ENCODE assay signal across 22 cellular contexts in genomic region chr15:57849332-57849731, GRCh38.
"Had no signal": no experiment of that assay in that cellular context is flagged by ENCODE, and none has a peak within 500 bp of the region (broad histone marks: within the 10 kb centered on the region; RNA-seq: fewer than 3 reads in every experiment).

No MANE protein-coding gene starts in this region.

- H3K4me1 ChIP-seq: breast epithelium, colonic mucosa, parathyroid adenoma, thyroid gland, upper lobe of right lung had no signal

- H3K36me3 Mint-ChIP-seq: activated naive CD8-positive, alpha-beta T cell; stimulated activated naive B cell treated with anti-CD40 and anti-IgM and Interleukin-4, amounts not matched to agents 10 μg/mL and 1 μg/mL and 100 μg/mL, for 72 hours had no signal

- H3K27me3 ChIP-seq: breast epithelium, colonic mucosa, heart right ventricle, thyroid gland, upper lobe of right lung had no signal

- H3K4me1 Mint-ChIP-seq: activated B cell treated with CpG ODN at 0.5 μM for 24 hours; activated CD4-positive, alpha-beta memory T cell treated with anti-CD3 and anti-CD28 coated beads, Interleukin-2, amount 10 ng/mL, durations not matched to agents 7 days and 5 days; stimulated activated naive B cell treated with anti-CD40 and anti-IgM and Interleukin-4, amounts not matched to agents 10 μg/mL and 1 μg/mL and 100 μg/mL, for 72 hours had no signal

- H3K79me2 ChIP-seq: parathyroid adenoma had no signal

- H3K9me3 ChIP-seq: breast epithelium, colonic mucosa, thyroid gland, upper lobe of right lung had no signal

- H3K9me3 Mint-ChIP-seq: activated B cell treated with CpG ODN at 0.5 μM for 24 hours; activated CD4-positive, alpha-beta memory T cell treated with anti-CD3 and anti-CD28 coated beads, Interleukin-2, amount 10 ng/mL, durations not matched to agents 7 days and 5 days; activated T-helper 2 cell treated with anti-CD3 and anti-CD28 coated beads, Interferon-gamma antibody, Interleukin-2, Interleukin-4, amounts not matched to agents 10 μg/mL and 5 μg/mL and 100 μg/mL, durations not matched to agents 14 hours and 24 hours and 36 hours; stimulated activated naive B cell treated with anti-CD40 and anti-IgM and Interleukin-4, amounts not matched to agents 10 μg/mL and 1 μg/mL and 100 μg/mL, for 72 hours; T-helper 1 cell treated with Interleukin-12 subunit alpha and Interleukin-12 subunit beta and Interleukin-4 antibody, amounts not matched to agents 30 μg/mL and 1 μg/mL, for 36 hours had no signal

- H3K27ac Mint-ChIP-seq: activated B cell treated with CpG ODN at 0.5 μM for 24 hours; activated CD4-positive, alpha-beta memory T cell treated with anti-CD3 and anti-CD28 coated beads, Interleukin-2, amount 10 ng/mL, durations not matched to agents 7 days and 5 days; activated naive CD8-positive, alpha-beta T cell; activated T-helper 2 cell treated with anti-CD3 and anti-CD28 coated beads, Interferon-gamma antibody, Interleukin-2, Interleukin-4, amounts not matched to agents 10 μg/mL and 5 μg/mL and 100 μg/mL, durations not matched to agents 14 hours and 24 hours and 36 hours; stimulated activated naive B cell treated with anti-CD40 and anti-IgM and Interleukin-4, amounts not matched to agents 10 μg/mL and 1 μg/mL and 100 μg/mL, for 72 hours; T-helper 1 cell treated with Interleukin-12 subunit alpha and Interleukin-12 subunit beta and Interleukin-4 antibody, amounts not matched to agents 30 μg/mL and 1 μg/mL, for 36 hours had no signal

- H2AFZ ChIP-seq: parathyroid adenoma had no signal

- H3K9ac ChIP-seq: parathyroid adenoma had no signal

- H3K27ac ChIP-seq: breast epithelium, colonic mucosa, heart right ventricle, parathyroid adenoma, thyroid gland, upper lobe of right lung had no signal

- H3K36me3 ChIP-seq: breast epithelium, colonic mucosa, heart right ventricle, thyroid gland, upper lobe of right lung had no signal

- H3K4me2 ChIP-seq: smooth muscle cell had no signal

- H3K4me3 Mint-ChIP-seq: activated B cell treated with CpG ODN at 0.5 μM for 24 hours; activated CD4-positive, alpha-beta memory T cell treated with anti-CD3 and anti-CD28 coated beads, Interleukin-2, amount 10 ng/mL, durations not matched to agents 7 days and 5 days; activated naive CD8-positive, alpha-beta T cell; stimulated activated naive B cell treated with anti-CD40 and anti-IgM and Interleukin-4, amounts not matched to agents 10 μg/mL and 1 μg/mL and 100 μg/mL, for 72 hours; T-helper 1 cell treated with Interleukin-12 subunit alpha and Interleukin-12 subunit beta and Interleukin-4 antibody, amounts not matched to agents 30 μg/mL and 1 μg/mL, for 36 hours had no signal

- H3K4me3 ChIP-seq: breast epithelium, colonic mucosa, heart right ventricle, smooth muscle cell, thyroid gland, upper lobe of right lung had no signal

- DNase-seq: activated B cell treated with CpG ODN at 0.5 μM for 24 hours; activated CD4-positive, alpha-beta memory T cell treated with anti-CD3 and anti-CD28 coated beads, Interleukin-2, amount 10 ng/mL, durations not matched to agents 7 days and 5 days; activated CD4-positive, alpha-beta T cell treated with anti-CD3 and anti-CD28 coated beads for 48 hours; activated naive CD4-positive, alpha-beta T cell; amniotic stem cell; colonic mucosa; heart right ventricle; islet precursor cell; left colon; mesenchymal stem cell; nucleus accumbens; stimulated activated CD4-positive, alpha-beta T cell treated with anti-CD3 and anti-CD28 coated beads, Interleukin-15, amount 100 ng/mL, for 24 hours; stimulated activated naive B cell treated with anti-CD40 and anti-IgM and Interleukin-4, amounts not matched to agents 10 μg/mL and 1 μg/mL and 100 μg/mL, for 72 hours; T1000; thyroid gland; upper lobe of right lung had no signal
